In the genomic region with DNA sequence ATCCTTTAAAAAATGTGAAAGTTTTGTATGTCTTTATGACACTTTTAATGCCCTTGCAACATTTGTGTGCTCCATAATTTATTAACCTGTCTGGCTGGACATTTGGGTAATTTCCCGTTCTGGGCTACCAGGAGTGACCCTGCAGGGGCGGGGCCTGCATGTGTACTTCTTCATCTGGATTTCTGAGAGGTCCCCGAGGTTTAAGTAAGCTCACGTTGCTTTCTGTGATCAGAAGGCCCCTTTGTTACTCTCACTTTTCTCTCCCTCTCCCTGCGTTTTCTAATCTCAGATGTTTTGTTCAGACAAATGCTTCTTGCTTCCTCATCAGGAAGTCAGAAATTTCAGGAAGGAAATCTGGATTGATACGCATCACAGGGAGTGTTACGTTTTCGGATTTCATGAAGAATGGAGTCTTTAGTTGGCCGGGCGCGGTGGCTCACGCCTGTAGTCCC, we compare ENCODE assay signal across 10 cellular contexts.
DNase-seq lines count a peak whose midpoint lies in the region; ATAC-seq, FAIRE-seq and TF ChIP-seq lines count a peak whose summit lies in the region.
"Had no signal": no experiment of that assay in that cellular context is flagged by ENCODE, and none has a peak within 500 bp of the region (broad histone marks: within the 10 kb centered on the region; RNA-seq: fewer than 3 reads in every experiment).

No MANE protein-coding gene starts in this region.

- H3K4ac ChIP-seq in neuronal stem cell (ENCODE audit: low read length) = no peak overlapping the region

- peak overlapping the region; percentile 46 to 73 (median 62); a peak in 21 of 22 replicates for H3K4me2 ChIP-seq in BLaER1 treated with 17β-estradiol and CSF1 and Interleukin-3, amounts not matched to agents 10 nM and 100 nM
- no peak overlapping the region for H3K4me2 ChIP-seq in neuronal stem cell (ENCODE audit: insufficient read depth, low read length, poor library complexity, severe bottlenecking)

- H3K79me1 ChIP-seq in neuronal stem cell (ENCODE audit: low read depth, low read length) = peaks cover 7% of the 10 kb centered on the region

- no peak overlapping the region for H2BK120ac ChIP-seq in neuronal stem cell (ENCODE audit: low read depth, low read length)

- no peaks in the 10 kb centered on the region for H3K36me3 ChIP-seq in BLaER1 treated with 17β-estradiol and CSF1 and Interleukin-3, amounts not matched to agents 10 nM and 100 nM
- H3K36me3 ChIP-seq in left ventricle myocardium inferior = peaks cover 4% of the 10 kb centered on the region
- peaks cover 0 to 2% of the 10 kb centered on the region in 2 donors for H3K36me3 ChIP-seq in neuronal stem cell (replicated peaks in 1 of 2; ENCODE audit: control insufficient read depth in 2 of 2, insufficient read depth in 2 of 2, low read length in 2 of 2)

- ATAC-seq in GM19023 (IDR thresholded peaks at IDR 0.05; ENCODE audit: unreplicated experiment) = no peak
- ATAC-seq: activated T-cell treated with anti-CD3 and anti-CD28 coated beads, Interleukin-2, amount 50 U/mL, for 4 hours had no signal

- H3K14ac ChIP-seq in neuronal stem cell (ENCODE audit: low read length) = no peak overlapping the region

- H4K8ac ChIP-seq in neuronal stem cell (ENCODE audit: low read depth, low read length) = no peak overlapping the region

- intact Hi-C loops in left ventricle myocardium inferior (cut with micrococcal nuclease) = no loop called here

- H2BK12ac ChIP-seq in neuronal stem cell (ENCODE audit: low read length) = no peak overlapping the region

- H2BK5ac ChIP-seq in neuronal stem cell (ENCODE audit: low read length) = no peak overlapping the region

- H3K4me1 ChIP-seq in BLaER1 treated with 17β-estradiol and CSF1 and Interleukin-3, amounts not matched to agents 10 nM and 100 nM = peaks cover 9 to 24% (median 22%) of the 10 kb centered on the region in 10 experiments
- peaks cover 18% of the 10 kb centered on the region for H3K4me1 ChIP-seq in left ventricle myocardium inferior
- peaks cover 9 to 12% of the 10 kb centered on the region in 2 donors for H3K4me1 ChIP-seq in neuronal stem cell (ENCODE audit: control insufficient read depth in 2 of 2, insufficient read depth in 1 of 2, low read depth in 1 of 2, low read length in 2 of 2)

- H3K18ac ChIP-seq in neuronal stem cell (ENCODE audit: low read length) = no peak overlapping the region

- no peak overlapping the region for H4K91ac ChIP-seq in neuronal stem cell (ENCODE audit: low read depth, low read length, poor library complexity)

- no peak overlapping the region for H2AK5ac ChIP-seq in neuronal stem cell (ENCODE audit: low read depth, low read length)

- no peak for FAIRE-seq in H54 (lab: Jason Lieb, UNC)

- no peak for DNase-seq in left ventricle myocardium inferior
- no peak for DNase-seq in neuronal stem cell (ENCODE audit: low spot score)
- no peak for DNase-seq in activated CD4-positive, CD25-positive, alpha-beta regulatory T cell treated with anti-CD3 and anti-CD28 coated beads, Interleukin-2, amount 50 U/mL, for 72 hours
- DNase-seq in NCI-H1092 (lab: John Stamatoyannopoulos, UW) = no peak
- DNase-seq in H54 (ENCODE audit: insufficient read length, low spot score) = no peak
- DNase-seq: activated T-cell treated with anti-CD3 and anti-CD28 coated beads, Interleukin-2, amount 50 U/mL, for 4 hours; KBM-7 had no signal

- H4K20me1 ChIP-seq in BLaER1 treated with 17β-estradiol and CSF1 and Interleukin-3, amounts not matched to agents 10 nM and 100 nM = no peaks in the 10 kb centered on the region

- H3K9me3 ChIP-seq in BLaER1 treated with 17β-estradiol and CSF1 and Interleukin-3, amounts not matched to agents 10 nM and 100 nM (replicated peaks in 1 of 11) = peaks cover 0 to 7% (median 0%) of the 10 kb centered on the region in 11 experiments; a peak in 5 of 22 replicates
- H3K9me3 ChIP-seq in left ventricle myocardium inferior (replicated peaks) (no peaks in the 10 kb centered on the region), neuronal stem cell (replicated peaks in 1 of 2; ENCODE audit: control insufficient read depth in 2 of 2, insufficient read depth in 1 of 2, low read depth in 1 of 2, low read length in 2 of 2) (peaks cover 8 to 9% of the 10 kb centered on the region in 2 donors)

- TF ChIP-seq CTCF in VCaP (conservative IDR thresholded peaks at IDR 0.05) (no peak), left ventricle myocardium inferior (IDR thresholded peaks at IDR 0.05; ENCODE audit: borderline replicate concordance) (no peak)

- WGBS in neuronal stem cell (ENCODE audit: extremely low coverage in 2 of 2, insufficient read length in 2 of 2, insufficient replicate concordance in 1 of 2), 2 donors = no CpG with 5 or more reads among the region's 12 CpGs

- no peak overlapping the region for H2BK15ac ChIP-seq in neuronal stem cell (ENCODE audit: low read length)

- no peak overlapping the region for H3K4me3 ChIP-seq in BLaER1 treated with 17β-estradiol and CSF1 and Interleukin-3, amounts not matched to agents 10 nM and 100 nM
- H3K4me3 ChIP-seq in left ventricle myocardium inferior = no peak overlapping the region
- no peak overlapping the region for H3K4me3 ChIP-seq in neuronal stem cell (ENCODE audit: low read length in 2 of 2)

- peak overlapping the region in 1 of 11 experiments; percentile 8; a peak in 1 of 22 replicates for H3K27ac ChIP-seq in BLaER1 treated with 17β-estradiol and CSF1 and Interleukin-3, amounts not matched to agents 10 nM and 100 nM
- H3K27ac ChIP-seq in VCaP (peak overlapping the region; percentile 23; the same call in 1 of the 2 replicates), left ventricle myocardium inferior (replicated peaks) (peak overlapping the region; percentile 87), neuronal stem cell (replicated peaks; ENCODE audit: low read length) (peak overlapping the region; percentile 70)

- no peak for TF ChIP-seq POLR2A in H54 (IDR thresholded peaks at IDR 0.05; ENCODE audit: low read depth, low read length)

- no peak overlapping the region for H2AFZ ChIP-seq in neuronal stem cell (ENCODE audit: low read length)

- H3K23ac ChIP-seq in neuronal stem cell (ENCODE audit: low read depth, low read length, poor library complexity) = no peak overlapping the region

- H3K27me3 ChIP-seq in BLaER1 treated with 17β-estradiol and CSF1 and Interleukin-3, amounts not matched to agents 10 nM and 100 nM = no peaks in the 10 kb centered on the region
- H3K27me3 ChIP-seq in left ventricle myocardium inferior (ENCODE audit: low read depth) (no peaks in the 10 kb centered on the region), neuronal stem cell (ENCODE audit: control insufficient read depth in 3 of 3, insufficient read depth in 3 of 3, low read depth in 1 of 3, low read length in 3 of 3) (no peaks in the 10 kb centered on the region)

- peak overlapping the region in 2 of 11 experiments; percentile 19 to 37; a peak in 2 of 22 replicates for H3K9ac ChIP-seq in BLaER1 treated with 17β-estradiol and CSF1 and Interleukin-3, amounts not matched to agents 10 nM and 100 nM
- no peak overlapping the region for H3K9ac ChIP-seq in neuronal stem cell (ENCODE audit: low read depth, low read length, poor library complexity)
